ENCODE assay signal across 1 cellular context in genomic region chr14:24982472-24983155, GRCh38.
TF ChIP-seq lines count a peak whose summit lies in the region.

No MANE protein-coding gene starts in this region.

TF ChIP-seq in HepG2, 621 proteins besides CTCF, POLR2A, EP300 and RAD21 (continued from another document and continues in another):
- TF ChIP-seq TRAFD1 (CRISPR knock-in tag; IDR thresholded peaks at IDR 0.05; ENCODE audit: borderline replicate concordance) (no peak), ATF7 (IDR thresholded peaks at IDR 0.05) (no peak), ATF7 (CRISPR knock-in tag; IDR thresholded peaks at IDR 0.05) (no peak), GABPB1 (CRISPR knock-in tag; IDR thresholded peaks at IDR 0.05) (no peak), ZNF432 (CRISPR knock-in tag; IDR thresholded peaks at IDR 0.05; ENCODE audit: borderline replicate concordance) (no peak), DNMT1 (CRISPR knock-in tag; IDR thresholded peaks at IDR 0.05) (no peak), SYNCRIP (IDR thresholded peaks at IDR 0.05; ENCODE audit: insufficient read depth, low read depth, low read length) (no peak), ZSCAN9 (CRISPR knock-in tag; IDR thresholded peaks at IDR 0.05; ENCODE audit: borderline replicate concordance) (no peak), ZNF790 (CRISPR knock-in tag; IDR thresholded peaks at IDR 0.05; ENCODE audit: borderline replicate concordance) (no peak), ARHGAP35 (CRISPR knock-in tag; IDR thresholded peaks at IDR 0.05; ENCODE audit: borderline replicate concordance) (no peak), MIXL1 (CRISPR knock-in tag; IDR thresholded peaks at IDR 0.05) (peak; percentile 51; the same call in 1 of the 2 replicates), ZNF296 (CRISPR knock-in tag; conservative IDR thresholded peaks at IDR 0.05) (no peak), NAIF1 (CRISPR knock-in tag; IDR thresholded peaks at IDR 0.05; ENCODE audit: borderline replicate concordance) (no peak), MBNL3 (CRISPR knock-in tag; conservative IDR thresholded peaks at IDR 0.05) (no peak), SOX5 (CRISPR knock-in tag; IDR thresholded peaks at IDR 0.05; ENCODE audit: borderline replicate concordance) (peak; percentile 90), MTA3 (CRISPR knock-in tag; IDR thresholded peaks at IDR 0.05) (no peak), PPARG (CRISPR knock-in tag; conservative IDR thresholded peaks at IDR 0.05) (0 out of 2 replicates have a peak, but pooled peaks have one; percentile 42), NCOA2 (CRISPR knock-in tag; IDR thresholded peaks at IDR 0.05) (peak; percentile 66; the same call in 1 of the 2 replicates), ZNF577 (CRISPR knock-in tag; IDR thresholded peaks at IDR 0.05; ENCODE audit: borderline replicate concordance, low read depth) (no peak)
- TF ChIP-seq, protein P1, sequence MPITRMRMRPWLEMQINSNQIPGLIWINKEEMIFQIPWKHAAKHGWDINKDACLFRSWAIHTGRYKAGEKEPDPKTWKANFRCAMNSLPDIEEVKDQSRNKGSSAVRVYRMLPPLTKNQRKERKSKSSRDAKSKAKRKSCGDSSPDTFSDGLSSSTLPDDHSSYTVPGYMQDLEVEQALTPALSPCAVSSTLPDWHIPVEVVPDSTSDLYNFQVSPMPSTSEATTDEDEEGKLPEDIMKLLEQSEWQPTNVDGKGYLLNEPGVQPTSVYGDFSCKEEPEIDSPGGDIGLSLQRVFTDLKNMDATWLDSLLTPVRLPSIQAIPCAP (CRISPR knock-in tag; IDR thresholded peaks at IDR 0.05; ENCODE audit: low read depth) = no peak
- TF ChIP-seq, protein P2, sequence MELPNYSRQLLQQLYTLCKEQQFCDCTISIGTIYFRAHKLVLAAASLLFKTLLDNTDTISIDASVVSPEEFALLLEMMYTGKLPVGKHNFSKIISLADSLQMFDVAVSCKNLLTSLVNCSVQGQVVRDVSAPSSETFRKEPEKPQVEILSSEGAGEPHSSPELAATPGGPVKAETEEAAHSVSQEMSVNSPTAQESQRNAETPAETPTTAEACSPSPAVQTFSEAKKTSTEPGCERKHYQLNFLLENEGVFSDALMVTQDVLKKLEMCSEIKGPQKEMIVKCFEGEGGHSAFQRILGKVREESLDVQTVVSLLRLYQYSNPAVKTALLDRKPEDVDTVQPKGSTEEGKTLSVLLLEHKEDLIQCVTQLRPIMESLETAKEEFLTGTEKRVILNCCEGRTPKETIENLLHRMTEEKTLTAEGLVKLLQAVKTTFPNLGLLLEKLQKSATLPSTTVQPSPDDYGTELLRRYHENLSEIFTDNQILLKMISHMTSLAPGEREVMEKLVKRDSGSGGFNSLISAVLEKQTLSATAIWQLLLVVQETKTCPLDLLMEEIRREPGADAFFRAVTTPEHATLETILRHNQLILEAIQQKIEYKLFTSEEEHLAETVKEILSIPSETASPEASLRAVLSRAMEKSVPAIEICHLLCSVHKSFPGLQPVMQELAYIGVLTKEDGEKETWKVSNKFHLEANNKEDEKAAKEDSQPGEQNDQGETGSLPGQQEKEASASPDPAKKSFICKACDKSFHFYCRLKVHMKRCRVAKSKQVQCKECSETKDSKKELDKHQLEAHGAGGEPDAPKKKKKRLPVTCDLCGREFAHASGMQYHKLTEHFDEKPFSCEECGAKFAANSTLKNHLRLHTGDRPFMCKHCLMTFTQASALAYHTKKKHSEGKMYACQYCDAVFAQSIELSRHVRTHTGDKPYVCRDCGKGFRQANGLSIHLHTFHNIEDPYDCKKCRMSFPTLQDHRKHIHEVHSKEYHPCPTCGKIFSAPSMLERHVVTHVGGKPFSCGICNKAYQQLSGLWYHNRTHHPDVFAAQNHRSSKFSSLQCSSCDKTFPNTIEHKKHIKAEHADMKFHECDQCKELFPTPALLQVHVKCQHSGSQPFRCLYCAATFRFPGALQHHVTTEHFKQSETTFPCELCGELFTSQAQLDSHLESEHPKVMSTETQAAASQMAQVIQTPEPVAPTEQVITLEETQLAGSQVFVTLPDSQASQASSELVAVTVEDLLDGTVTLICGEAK (IDR thresholded peaks at IDR 0.05) = no peak
- TF ChIP-seq, protein P2 (CRISPR knock-in tag; IDR thresholded peaks at IDR 0.05) = no peak
- TF ChIP-seq, protein P3, sequence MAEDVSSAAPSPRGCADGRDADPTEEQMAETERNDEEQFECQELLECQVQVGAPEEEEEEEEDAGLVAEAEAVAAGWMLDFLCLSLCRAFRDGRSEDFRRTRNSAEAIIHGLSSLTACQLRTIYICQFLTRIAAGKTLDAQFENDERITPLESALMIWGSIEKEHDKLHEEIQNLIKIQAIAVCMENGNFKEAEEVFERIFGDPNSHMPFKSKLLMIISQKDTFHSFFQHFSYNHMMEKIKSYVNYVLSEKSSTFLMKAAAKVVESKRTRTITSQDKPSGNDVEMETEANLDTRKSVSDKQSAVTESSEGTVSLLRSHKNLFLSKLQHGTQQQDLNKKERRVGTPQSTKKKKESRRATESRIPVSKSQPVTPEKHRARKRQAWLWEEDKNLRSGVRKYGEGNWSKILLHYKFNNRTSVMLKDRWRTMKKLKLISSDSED (CRISPR knock-in tag; IDR thresholded peaks at IDR 0.05) = no peak
- TF ChIP-seq, protein P4, sequence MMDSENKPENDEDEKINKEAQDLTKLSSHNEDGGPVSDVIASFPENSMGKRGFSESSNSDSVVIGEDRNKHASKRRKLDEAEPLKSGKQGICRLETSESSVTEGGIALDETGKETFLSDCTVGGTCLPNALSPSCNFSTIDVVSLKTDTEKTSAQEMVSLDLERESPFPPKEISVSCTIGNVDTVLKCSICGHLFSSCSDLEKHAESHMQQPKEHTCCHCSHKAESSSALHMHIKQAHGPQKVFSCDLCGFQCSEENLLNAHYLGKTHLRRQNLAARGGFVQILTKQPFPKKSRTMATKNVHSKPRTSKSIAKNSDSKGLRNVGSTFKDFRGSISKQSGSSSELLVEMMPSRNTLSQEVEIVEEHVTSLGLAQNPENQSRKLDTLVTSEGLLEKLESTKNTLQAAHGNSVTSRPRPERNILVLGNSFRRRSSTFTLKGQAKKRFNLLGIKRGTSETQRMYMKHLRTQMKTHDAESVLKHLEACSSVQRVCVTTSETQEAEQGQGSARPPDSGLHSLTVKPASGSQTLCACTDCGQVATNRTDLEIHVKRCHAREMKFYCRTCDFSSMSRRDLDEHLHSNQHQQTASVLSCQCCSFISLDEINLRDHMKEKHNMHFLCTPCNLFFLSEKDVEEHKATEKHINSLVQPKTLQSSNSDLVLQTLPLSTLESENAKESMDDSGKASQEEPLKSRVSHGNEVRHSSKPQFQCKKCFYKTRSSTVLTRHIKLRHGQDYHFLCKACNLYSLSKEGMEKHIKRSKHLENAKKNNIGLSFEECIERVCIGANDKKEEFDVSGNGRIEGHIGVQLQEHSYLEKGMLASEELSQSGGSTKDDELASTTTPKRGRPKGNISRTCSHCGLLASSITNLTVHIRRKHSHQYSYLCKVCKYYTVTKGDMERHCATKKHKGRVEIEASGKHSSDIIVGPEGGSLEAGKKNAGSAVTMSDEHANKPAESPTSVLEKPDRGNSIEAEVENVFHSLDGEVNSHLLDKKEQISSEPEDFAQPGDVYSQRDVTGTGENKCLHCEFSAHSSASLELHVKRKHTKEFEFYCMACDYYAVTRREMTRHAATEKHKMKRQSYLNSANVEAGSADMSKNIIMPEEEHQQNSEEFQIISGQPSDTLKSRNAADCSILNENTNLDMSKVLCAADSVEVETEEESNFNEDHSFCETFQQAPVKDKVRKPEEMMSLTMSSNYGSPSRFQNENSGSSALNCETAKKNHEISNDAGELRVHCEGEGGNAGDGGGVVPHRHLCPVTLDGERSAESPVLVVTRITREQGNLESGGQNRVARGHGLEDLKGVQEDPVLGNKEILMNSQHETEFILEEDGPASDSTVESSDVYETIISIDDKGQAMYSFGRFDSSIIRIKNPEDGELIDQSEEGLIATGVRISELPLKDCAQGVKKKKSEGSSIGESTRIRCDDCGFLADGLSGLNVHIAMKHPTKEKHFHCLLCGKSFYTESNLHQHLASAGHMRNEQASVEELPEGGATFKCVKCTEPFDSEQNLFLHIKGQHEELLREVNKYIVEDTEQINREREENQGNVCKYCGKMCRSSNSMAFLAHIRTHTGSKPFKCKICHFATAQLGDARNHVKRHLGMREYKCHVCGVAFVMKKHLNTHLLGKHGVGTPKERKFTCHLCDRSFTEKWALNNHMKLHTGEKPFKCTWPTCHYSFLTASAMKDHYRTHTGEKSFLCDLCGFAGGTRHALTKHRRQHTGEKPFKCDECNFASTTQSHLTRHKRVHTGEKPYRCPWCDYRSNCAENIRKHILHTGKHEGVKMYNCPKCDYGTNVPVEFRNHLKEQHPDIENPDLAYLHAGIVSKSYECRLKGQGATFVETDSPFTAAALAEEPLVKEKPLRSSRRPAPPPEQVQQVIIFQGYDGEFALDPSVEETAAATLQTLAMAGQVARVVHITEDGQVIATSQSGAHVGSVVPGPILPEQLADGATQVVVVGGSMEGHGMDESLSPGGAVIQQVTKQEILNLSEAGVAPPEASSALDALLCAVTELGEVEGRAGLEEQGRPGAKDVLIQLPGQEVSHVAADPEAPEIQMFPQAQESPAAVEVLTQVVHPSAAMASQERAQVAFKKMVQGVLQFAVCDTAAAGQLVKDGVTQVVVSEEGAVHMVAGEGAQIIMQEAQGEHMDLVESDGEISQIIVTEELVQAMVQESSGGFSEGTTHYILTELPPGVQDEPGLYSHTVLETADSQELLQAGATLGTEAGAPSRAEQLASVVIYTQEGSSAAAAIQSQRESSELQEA (CRISPR knock-in tag; IDR thresholded peaks at IDR 0.05; ENCODE audit: not compliant biosample characterization) = no peak
- TF ChIP-seq, protein P5, sequence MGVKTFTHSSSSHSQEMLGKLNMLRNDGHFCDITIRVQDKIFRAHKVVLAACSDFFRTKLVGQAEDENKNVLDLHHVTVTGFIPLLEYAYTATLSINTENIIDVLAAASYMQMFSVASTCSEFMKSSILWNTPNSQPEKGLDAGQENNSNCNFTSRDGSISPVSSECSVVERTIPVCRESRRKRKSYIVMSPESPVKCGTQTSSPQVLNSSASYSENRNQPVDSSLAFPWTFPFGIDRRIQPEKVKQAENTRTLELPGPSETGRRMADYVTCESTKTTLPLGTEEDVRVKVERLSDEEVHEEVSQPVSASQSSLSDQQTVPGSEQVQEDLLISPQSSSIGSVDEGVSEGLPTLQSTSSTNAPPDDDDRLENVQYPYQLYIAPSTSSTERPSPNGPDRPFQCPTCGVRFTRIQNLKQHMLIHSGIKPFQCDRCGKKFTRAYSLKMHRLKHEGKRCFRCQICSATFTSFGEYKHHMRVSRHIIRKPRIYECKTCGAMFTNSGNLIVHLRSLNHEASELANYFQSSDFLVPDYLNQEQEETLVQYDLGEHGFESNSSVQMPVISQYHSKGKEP (CRISPR knock-in tag; IDR thresholded peaks at IDR 0.05) = no peak
- TF ChIP-seq, protein P6, sequence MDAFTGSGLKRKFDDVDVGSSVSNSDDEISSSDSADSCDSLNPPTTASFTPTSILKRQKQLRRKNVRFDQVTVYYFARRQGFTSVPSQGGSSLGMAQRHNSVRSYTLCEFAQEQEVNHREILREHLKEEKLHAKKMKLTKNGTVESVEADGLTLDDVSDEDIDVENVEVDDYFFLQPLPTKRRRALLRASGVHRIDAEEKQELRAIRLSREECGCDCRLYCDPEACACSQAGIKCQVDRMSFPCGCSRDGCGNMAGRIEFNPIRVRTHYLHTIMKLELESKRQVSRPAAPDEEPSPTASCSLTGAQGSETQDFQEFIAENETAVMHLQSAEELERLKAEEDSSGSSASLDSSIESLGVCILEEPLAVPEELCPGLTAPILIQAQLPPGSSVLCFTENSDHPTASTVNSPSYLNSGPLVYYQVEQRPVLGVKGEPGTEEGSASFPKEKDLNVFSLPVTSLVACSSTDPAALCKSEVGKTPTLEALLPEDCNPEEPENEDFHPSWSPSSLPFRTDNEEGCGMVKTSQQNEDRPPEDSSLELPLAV (CRISPR knock-in tag; conservative IDR thresholded peaks at IDR 0.05; ENCODE audit: low read depth) = no peak
